In the genomic region with DNA sequence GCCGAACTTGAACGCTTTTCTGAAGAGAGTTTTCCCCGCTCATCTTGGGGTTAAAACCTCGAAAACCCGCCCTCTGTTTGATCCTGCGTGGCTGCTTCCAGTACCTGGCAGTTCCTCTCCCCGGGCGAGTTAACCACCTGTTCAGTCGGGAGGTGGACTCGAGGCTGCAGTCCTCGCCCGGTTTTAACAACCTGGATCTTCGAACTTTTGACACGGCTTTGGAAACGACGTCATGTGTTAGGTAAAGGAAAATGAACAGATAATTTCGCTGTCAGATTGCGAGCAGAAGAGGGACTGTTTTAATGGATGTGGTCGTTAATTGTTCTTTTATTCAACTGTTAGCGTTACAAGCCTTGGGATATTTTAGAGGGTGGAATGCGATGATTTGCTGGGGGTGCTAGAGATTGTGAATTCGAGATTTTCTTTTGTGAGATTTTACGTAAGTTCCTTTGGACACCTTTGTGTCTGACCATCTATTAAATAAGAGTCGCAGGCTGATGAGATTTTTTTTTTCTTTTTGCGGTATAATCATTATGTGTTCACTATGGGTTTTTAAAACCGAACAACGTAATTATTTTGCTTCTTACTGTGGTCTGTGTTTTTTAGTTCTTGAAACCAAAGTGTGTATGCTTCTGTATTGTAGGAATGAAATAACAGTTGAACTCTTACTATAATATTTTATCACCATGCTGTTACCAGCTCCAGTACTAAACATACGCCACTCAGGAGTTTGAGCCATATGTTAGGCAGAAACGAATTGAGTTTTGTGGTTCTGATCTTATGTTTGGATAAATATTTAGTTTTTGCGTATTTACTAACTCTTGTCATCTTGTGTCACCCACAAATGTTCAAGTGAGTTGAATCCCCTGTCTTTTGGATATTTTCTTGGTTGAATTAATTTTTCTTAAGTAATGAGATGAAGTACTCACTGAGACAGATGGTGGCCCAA, we compare ENCODE assay signal across 1 cellular context.
TF ChIP-seq lines count a peak whose summit lies in the region.

No MANE protein-coding gene starts in this region.

TF ChIP-seq in K562, 482 proteins besides CTCF, POLR2A, EP300 and RAD21 (continued from another document and continues in another):
- no peak for TF ChIP-seq SMARCB1 (IDR thresholded peaks at IDR 0.05; ENCODE audit: insufficient read length, low read depth)
- no peak for TF ChIP-seq FOXK2 (conservative IDR thresholded peaks at IDR 0.05 in 1 of 2, IDR thresholded peaks at IDR 0.05 in 1 of 2; ENCODE audit: low read depth in 2 of 2)
- TF ChIP-seq GTF2F1 (IDR thresholded peaks at IDR 0.05; ENCODE audit: low read depth, low read length), result no peak
- no peak for TF ChIP-seq TAF15 (IDR thresholded peaks at IDR 0.05; ENCODE audit: low read depth, low read length)
- TF ChIP-seq ZNF507 (tag; conservative IDR thresholded peaks at IDR 0.05), result no peak
- TF ChIP-seq BCOR (IDR thresholded peaks at IDR 0.05), result peak; percentile 32; the same call in 1 of the 2 replicates
- TF ChIP-seq ZBED1 (IDR thresholded peaks at IDR 0.05), result no peak
- no peak for TF ChIP-seq RNF2 (IDR thresholded peaks at IDR 0.05)
- no peak for TF ChIP-seq ILF3 (IDR thresholded peaks at IDR 0.05; ENCODE audit: borderline replicate concordance)
- TF ChIP-seq SRSF7 (optimal IDR thresholded peaks at IDR 0.05; ENCODE audit: low read depth, low read length), result no peak
- TF ChIP-seq SRSF3 (IDR thresholded peaks at IDR 0.05; ENCODE audit: insufficient read depth, low read length), result no peak
- TF ChIP-seq, protein P1, sequence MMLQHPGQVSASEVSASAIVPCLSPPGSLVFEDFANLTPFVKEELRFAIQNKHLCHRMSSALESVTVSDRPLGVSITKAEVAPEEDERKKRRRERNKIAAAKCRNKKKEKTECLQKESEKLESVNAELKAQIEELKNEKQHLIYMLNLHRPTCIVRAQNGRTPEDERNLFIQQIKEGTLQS (IDR thresholded peaks at IDR 0.05), result no peak
- TF ChIP-seq, protein P1 (CRISPR knock-in tag; conservative IDR thresholded peaks at IDR 0.05), result no peak
- TF ChIP-seq, protein P2, sequence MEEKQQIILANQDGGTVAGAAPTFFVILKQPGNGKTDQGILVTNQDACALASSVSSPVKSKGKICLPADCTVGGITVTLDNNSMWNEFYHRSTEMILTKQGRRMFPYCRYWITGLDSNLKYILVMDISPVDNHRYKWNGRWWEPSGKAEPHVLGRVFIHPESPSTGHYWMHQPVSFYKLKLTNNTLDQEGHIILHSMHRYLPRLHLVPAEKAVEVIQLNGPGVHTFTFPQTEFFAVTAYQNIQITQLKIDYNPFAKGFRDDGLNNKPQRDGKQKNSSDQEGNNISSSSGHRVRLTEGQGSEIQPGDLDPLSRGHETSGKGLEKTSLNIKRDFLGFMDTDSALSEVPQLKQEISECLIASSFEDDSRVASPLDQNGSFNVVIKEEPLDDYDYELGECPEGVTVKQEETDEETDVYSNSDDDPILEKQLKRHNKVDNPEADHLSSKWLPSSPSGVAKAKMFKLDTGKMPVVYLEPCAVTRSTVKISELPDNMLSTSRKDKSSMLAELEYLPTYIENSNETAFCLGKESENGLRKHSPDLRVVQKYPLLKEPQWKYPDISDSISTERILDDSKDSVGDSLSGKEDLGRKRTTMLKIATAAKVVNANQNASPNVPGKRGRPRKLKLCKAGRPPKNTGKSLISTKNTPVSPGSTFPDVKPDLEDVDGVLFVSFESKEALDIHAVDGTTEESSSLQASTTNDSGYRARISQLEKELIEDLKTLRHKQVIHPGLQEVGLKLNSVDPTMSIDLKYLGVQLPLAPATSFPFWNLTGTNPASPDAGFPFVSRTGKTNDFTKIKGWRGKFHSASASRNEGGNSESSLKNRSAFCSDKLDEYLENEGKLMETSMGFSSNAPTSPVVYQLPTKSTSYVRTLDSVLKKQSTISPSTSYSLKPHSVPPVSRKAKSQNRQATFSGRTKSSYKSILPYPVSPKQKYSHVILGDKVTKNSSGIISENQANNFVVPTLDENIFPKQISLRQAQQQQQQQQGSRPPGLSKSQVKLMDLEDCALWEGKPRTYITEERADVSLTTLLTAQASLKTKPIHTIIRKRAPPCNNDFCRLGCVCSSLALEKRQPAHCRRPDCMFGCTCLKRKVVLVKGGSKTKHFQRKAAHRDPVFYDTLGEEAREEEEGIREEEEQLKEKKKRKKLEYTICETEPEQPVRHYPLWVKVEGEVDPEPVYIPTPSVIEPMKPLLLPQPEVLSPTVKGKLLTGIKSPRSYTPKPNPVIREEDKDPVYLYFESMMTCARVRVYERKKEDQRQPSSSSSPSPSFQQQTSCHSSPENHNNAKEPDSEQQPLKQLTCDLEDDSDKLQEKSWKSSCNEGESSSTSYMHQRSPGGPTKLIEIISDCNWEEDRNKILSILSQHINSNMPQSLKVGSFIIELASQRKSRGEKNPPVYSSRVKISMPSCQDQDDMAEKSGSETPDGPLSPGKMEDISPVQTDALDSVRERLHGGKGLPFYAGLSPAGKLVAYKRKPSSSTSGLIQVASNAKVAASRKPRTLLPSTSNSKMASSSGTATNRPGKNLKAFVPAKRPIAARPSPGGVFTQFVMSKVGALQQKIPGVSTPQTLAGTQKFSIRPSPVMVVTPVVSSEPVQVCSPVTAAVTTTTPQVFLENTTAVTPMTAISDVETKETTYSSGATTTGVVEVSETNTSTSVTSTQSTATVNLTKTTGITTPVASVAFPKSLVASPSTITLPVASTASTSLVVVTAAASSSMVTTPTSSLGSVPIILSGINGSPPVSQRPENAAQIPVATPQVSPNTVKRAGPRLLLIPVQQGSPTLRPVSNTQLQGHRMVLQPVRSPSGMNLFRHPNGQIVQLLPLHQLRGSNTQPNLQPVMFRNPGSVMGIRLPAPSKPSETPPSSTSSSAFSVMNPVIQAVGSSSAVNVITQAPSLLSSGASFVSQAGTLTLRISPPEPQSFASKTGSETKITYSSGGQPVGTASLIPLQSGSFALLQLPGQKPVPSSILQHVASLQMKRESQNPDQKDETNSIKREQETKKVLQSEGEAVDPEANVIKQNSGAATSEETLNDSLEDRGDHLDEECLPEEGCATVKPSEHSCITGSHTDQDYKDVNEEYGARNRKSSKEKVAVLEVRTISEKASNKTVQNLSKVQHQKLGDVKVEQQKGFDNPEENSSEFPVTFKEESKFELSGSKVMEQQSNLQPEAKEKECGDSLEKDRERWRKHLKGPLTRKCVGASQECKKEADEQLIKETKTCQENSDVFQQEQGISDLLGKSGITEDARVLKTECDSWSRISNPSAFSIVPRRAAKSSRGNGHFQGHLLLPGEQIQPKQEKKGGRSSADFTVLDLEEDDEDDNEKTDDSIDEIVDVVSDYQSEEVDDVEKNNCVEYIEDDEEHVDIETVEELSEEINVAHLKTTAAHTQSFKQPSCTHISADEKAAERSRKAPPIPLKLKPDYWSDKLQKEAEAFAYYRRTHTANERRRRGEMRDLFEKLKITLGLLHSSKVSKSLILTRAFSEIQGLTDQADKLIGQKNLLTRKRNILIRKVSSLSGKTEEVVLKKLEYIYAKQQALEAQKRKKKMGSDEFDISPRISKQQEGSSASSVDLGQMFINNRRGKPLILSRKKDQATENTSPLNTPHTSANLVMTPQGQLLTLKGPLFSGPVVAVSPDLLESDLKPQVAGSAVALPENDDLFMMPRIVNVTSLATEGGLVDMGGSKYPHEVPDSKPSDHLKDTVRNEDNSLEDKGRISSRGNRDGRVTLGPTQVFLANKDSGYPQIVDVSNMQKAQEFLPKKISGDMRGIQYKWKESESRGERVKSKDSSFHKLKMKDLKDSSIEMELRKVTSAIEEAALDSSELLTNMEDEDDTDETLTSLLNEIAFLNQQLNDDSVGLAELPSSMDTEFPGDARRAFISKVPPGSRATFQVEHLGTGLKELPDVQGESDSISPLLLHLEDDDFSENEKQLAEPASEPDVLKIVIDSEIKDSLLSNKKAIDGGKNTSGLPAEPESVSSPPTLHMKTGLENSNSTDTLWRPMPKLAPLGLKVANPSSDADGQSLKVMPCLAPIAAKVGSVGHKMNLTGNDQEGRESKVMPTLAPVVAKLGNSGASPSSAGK (IDR thresholded peaks at IDR 0.05), result peak; percentile 55
- TF ChIP-seq NFYB (IDR thresholded peaks at IDR 0.05; ENCODE audit: extremely low read depth, insufficient read length), result no peak
- TF ChIP-seq GATA2 (CRISPR knock-in tag; IDR thresholded peaks at IDR 0.05), result no peak
- TF ChIP-seq TSC22D4 (tag; IDR thresholded peaks at IDR 0.05), result no peak
- no peak; the same call in 1 of the 2 replicates for TF ChIP-seq ZNF395 (CRISPR knock-in tag; IDR thresholded peaks at IDR 0.05)
- TF ChIP-seq HNRNPH1 (optimal IDR thresholded peaks at IDR 0.05; ENCODE audit: low read depth, low read length), result no peak
- TF ChIP-seq MYC (IDR thresholded peaks at IDR 0.05; ENCODE audit: low read depth, low read length), result 0 out of 2 replicates have a peak, but pooled peaks have one; percentile 11
- no peak for TF ChIP-seq MYC (CRISPR knock-in tag; IDR thresholded peaks at IDR 0.05; ENCODE audit: borderline replicate concordance, low read depth)
- TF ChIP-seq HDGF (IDR thresholded peaks at IDR 0.05), result no peak
- TF ChIP-seq HCFC1 (IDR thresholded peaks at IDR 0.05; ENCODE audit: low read depth, low read length), result no peak
- no peak for TF ChIP-seq RUNX1 (IDR thresholded peaks at IDR 0.05; ENCODE audit: low read depth)
- TF ChIP-seq ZNF444 (CRISPR knock-in tag; IDR thresholded peaks at IDR 0.05), result no peak
- TF ChIP-seq, protein P3, sequence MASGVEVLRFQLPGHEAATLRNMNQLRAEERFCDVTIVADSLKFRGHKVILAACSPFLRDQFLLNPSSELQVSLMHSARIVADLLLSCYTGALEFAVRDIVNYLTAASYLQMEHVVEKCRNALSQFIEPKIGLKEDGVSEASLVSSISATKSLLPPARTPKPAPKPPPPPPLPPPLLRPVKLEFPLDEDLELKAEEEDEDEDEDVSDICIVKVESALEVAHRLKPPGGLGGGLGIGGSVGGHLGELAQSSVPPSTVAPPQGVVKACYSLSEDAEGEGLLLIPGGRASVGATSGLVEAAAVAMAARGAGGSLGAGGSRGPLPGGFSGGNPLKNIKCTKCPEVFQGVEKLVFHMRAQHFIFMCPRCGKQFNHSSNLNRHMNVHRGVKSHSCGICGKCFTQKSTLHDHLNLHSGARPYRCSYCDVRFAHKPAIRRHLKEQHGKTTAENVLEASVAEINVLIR (CRISPR knock-in tag; IDR thresholded peaks at IDR 0.05), result no peak
- no peak for TF ChIP-seq ZMIZ1 (IDR thresholded peaks at IDR 0.05; ENCODE audit: low read depth in 2 of 2, low read length in 2 of 2)
- TF ChIP-seq PTBP1 (IDR thresholded peaks at IDR 0.05; ENCODE audit: low read depth, low read length), result no peak
- TF ChIP-seq TAF1 (IDR thresholded peaks at IDR 0.05; ENCODE audit: control insufficient read depth, extremely low read depth, insufficient read depth, low read length, severe bottlenecking), result peak; percentile 16
- no peak for TF ChIP-seq ZNF584 (CRISPR knock-in tag; IDR thresholded peaks at IDR 0.05; ENCODE audit: low read depth)
- no peak for TF ChIP-seq E2F3 (CRISPR knock-in tag; IDR thresholded peaks at IDR 0.05)
- TF ChIP-seq KAT2B (IDR thresholded peaks at IDR 0.05; ENCODE audit: low read depth, low read length), result no peak
- no peak for TF ChIP-seq ZNF175 (CRISPR knock-in tag; IDR thresholded peaks at IDR 0.05; ENCODE audit: low read depth)
- TF ChIP-seq ZKSCAN8 (CRISPR knock-in tag; IDR thresholded peaks at IDR 0.05), result no peak
- TF ChIP-seq, protein P4, sequence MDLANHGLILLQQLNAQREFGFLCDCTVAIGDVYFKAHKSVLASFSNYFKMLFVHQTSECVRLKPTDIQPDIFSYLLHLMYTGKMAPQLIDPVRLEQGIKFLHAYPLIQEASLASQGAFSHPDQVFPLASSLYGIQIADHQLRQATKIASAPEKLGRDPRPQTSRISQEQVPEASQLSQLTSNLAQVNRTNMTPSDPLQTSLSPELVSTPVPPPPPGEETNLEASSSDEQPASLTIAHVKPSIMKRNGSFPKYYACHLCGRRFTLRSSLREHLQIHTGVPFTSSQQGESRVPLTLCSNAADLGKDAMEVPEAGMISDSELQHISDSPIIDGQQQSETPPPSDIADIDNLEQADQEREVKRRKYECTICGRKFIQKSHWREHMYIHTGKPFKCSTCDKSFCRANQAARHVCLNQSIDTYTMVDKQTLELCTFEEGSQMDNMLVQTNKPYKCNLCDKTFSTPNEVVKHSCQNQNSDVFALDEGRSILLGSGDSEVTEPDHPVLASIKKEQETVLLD (IDR thresholded peaks at IDR 0.05), result no peak
- no peak for TF ChIP-seq ZNF75A (CRISPR knock-in tag; IDR thresholded peaks at IDR 0.05)
- no peak for TF ChIP-seq KAT8 (IDR thresholded peaks at IDR 0.05; ENCODE audit: low read depth)
